In genomic region chr7:29884399-29885272, GRCh38 we compare ENCODE assay signal across 11 cellular contexts.
DNase-seq lines count a peak whose midpoint lies in the region; ATAC-seq and TF ChIP-seq lines count a peak whose summit lies in the region.
"Had no signal": no experiment of that assay in that cellular context is flagged by ENCODE, and none has a peak within 500 bp of the region (broad histone marks: within the 10 kb centered on the region; RNA-seq: fewer than 3 reads in every experiment).

No MANE protein-coding gene starts in this region.

- H3K4me3 ChIP-seq in dorsolateral prefrontal cortex (peak overlapping the region in 39 of 59 donors; percentile 9 to 50 (median 31)), foreskin fibroblast (ENCODE audit: low read depth in 1 of 2, low read length in 2 of 2) (no peak overlapping the region)

- H3K27ac ChIP-seq in dorsolateral prefrontal cortex: peak overlapping the region in 3 of 59 donors; percentile 2 to 57 (median 29)

- H3K27me3 Mint-ChIP-seq in neural crest cell (ENCODE audit: low read depth): peaks cover 37% of the 10 kb centered on the region

- H3K4me1 Mint-ChIP-seq in neural crest cell: peaks cover 6% of the 10 kb centered on the region

- peak overlapping the region; percentile 27 for H3K4me3 Mint-ChIP-seq in neural crest cell

- H3K27me3 ChIP-seq in dorsolateral prefrontal cortex: no peaks in the 10 kb centered on the region

- TF ChIP-seq CTCF in dorsolateral prefrontal cortex (IDR thresholded peaks at IDR 0.05 in 54 of 56, conservative IDR thresholded peaks at IDR 0.05 in 2 of 56; ENCODE audit: low read depth in 1 of 56, partially characterized antibody in 56 of 56) (no peak), neural crest cell (conservative IDR thresholded peaks at IDR 0.05) (peak; percentile 41), foreskin fibroblast (IDR thresholded peaks at IDR 0.05; ENCODE audit: low read depth, low read length) (no peak)

- intact Hi-C loops in dorsolateral prefrontal cortex (cut with DNase I): no loop called here

- H3K36me3 Mint-ChIP-seq in neural crest cell (ENCODE audit: low read depth): no peaks in the 10 kb centered on the region

- H3K27ac Mint-ChIP-seq in neural crest cell (ENCODE audit: unreplicated experiment): no peak overlapping the region

- ATAC-seq in GM18858 (IDR thresholded peaks at IDR 0.05; ENCODE audit: unreplicated experiment) (no peak), GM21576 (IDR thresholded peaks at IDR 0.05; ENCODE audit: unreplicated experiment) (no peak)

- DNase-seq in DMS153 (lab: John Stamatoyannopoulos, UW) (peak; percentile 60), NCI-H2196 (lab: John Stamatoyannopoulos, UW; ENCODE audit: unreplicated experiment) (peak; percentile 47), dorsolateral prefrontal cortex (peak in 1 of 10 donors; percentile 56), neural crest cell (ENCODE audit: low read depth, low spot score) (no peak), foreskin fibroblast (no peak), NOMO-1 treated with DMSO at 0.1 percent for 48 hours (lab: John Stamatoyannopoulos, UW; ENCODE audit: unreplicated experiment) (no peak)
- DNase-seq: activated gamma-delta T cell, Calu3, Right ventricle myocardium superior had no signal

- H3K9me3 Mint-ChIP-seq in neural crest cell: no peaks in the 10 kb centered on the region

Comparison
In these comparisons a context has a peak if more than half of its experiments do, and no peak if none do; other contexts are left out.
1. DNase-seq: peak in DMS153 (single experiment) and NCI-H2196 (single experiment); none in neural crest cell (single experiment), foreskin fibroblast (0 of 2) and NOMO-1 treated with DMSO at 0.1 percent for 48 hours (single experiment).
2. H3K4me3 ChIP-seq: peak in dorsolateral prefrontal cortex (39 of 59); none in foreskin fibroblast (0 of 2).